Comparison of ENCODE assay signal across 14 cellular contexts in the genomic region with DNA sequence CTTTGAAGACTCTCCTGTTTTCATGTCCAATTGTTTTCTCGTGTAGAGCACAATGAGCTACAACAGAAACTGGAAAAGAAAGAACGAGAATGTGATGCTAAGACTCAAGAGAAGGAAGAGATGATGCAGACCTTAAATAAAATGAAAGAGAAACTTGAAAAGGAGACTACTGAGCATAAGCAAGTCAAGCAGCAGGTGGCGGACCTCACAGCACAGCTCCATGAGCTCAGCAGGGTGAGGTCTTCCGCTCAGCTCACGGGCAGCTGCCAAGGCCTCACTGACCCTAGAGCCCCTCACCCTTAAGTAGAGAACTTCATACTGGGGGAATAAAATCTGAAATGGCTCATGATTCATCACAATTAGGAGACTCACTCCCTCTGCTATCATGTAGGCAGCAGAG.
A peak's percentile ranks its signal among the peaks of the same experiment; 100 is the strongest.
DNase-seq lines count a peak whose midpoint lies in the region; ATAC-seq, FAIRE-seq and TF ChIP-seq lines count a peak whose summit lies in the region.
"Had no signal": no experiment of that assay in that cellular context is flagged by ENCODE, and none has a peak within 500 bp of the region (broad histone marks: within the 10 kb centered on the region; RNA-seq: fewer than 3 reads in every experiment).

No MANE protein-coding gene starts in this region.

- H3K4me3 ChIP-seq in stomach: no peak overlapping the region
- H3K4me3 ChIP-seq: adrenal gland had no signal

- H3K27ac ChIP-seq in cingulate gyrus (ENCODE audit: low read depth, low read length) (peak overlapping the region; percentile 14), stomach (peak overlapping the region in 4 of 5 donors; percentile 23 to 56 (median 34))
- H3K27ac ChIP-seq: adrenal gland had no signal

- peak; percentile 47 for ATAC-seq in HG02884 (IDR thresholded peaks at IDR 0.05; ENCODE audit: unreplicated experiment)
- ATAC-seq in T-cell (replicated peaks in 1 of 4): no peak
- ATAC-seq: esophagus mucosa had no signal

- peak; percentile 2 for DNase-seq in GM19240 (ENCODE audit: insufficient read length, low spot score)
- DNase-seq in stomach: no peak
- no peak for DNase-seq in GM19239 (ENCODE audit: insufficient read length, low spot score)
- no peak for DNase-seq in SHP77 (lab: John Stamatoyannopoulos, UW)
- DNase-seq in T-cell: no peak
- no peak for DNase-seq in KBM-7
- DNase-seq: adrenal gland, NCI-H526 had no signal

- no peaks in the 10 kb centered on the region for H3K9me3 Mint-ChIP-seq in T-cell

- TF ChIP-seq POLR2A in stomach (IDR thresholded peaks at IDR 0.05): no peak

- H3K4me1 ChIP-seq in stomach: peaks cover 5 to 39% (median 22%) of the 10 kb centered on the region in 4 donors

- H3K27ac Mint-ChIP-seq in T-cell: no peak overlapping the region

- H3K27me3 Mint-ChIP-seq in T-cell: no peaks in the 10 kb centered on the region

- POLR2A ChIA-PET in T-cell (lab: Charles Lee): no interaction called here

- H3K4me1 Mint-ChIP-seq in T-cell: no peaks in the 10 kb centered on the region

- no peak overlapping the region for H3K4me3 Mint-ChIP-seq in T-cell

- CTCF ChIA-PET in T-cell (lab: Charles Lee): interaction anchor here in 1 of 2 donors (0.7 kb wide), 1 partner anchor 23 kb away, joined by 3 read pairs; no protein-coding TSS in a partner anchor

- WGBS in stomach, 5 donors: 64 to 88% (median 80%) methylated on average over 5 of the region's 5 CpGs

- no peaks in the 10 kb centered on the region for H3K9me3 ChIP-seq in stomach
- H3K9me3 ChIP-seq: adrenal gland had no signal

- no peak for FAIRE-seq in GM19239 (lab: Jason Lieb, UNC)
- FAIRE-seq: D721Med, keratinocyte, urothelium cell line had no signal

- intact Hi-C loops in stomach (cut with DNase I; ENCODE audit: low total_unique reads): no loop called here

- TF ChIP-seq EP300 in stomach (IDR thresholded peaks at IDR 0.05): no peak

- no peak for TF ChIP-seq CTCF in stomach (IDR thresholded peaks at IDR 0.05)

- H3K36me3 Mint-ChIP-seq in T-cell: peaks cover 65% of the 10 kb centered on the region

- no peaks in the 10 kb centered on the region for H3K27me3 ChIP-seq in stomach
- H3K27me3 ChIP-seq: adrenal gland had no signal

- peaks cover 11 to 53% (median 42%) of the 10 kb centered on the region in 4 donors for H3K36me3 ChIP-seq in stomach

- in situ Hi-C loops in KBM-7 (cut with MboI; ENCODE audit: low pct_unique_long_range_greater_than_20kb, low sequenced_read_pairs): no loop called here
